In the genomic region with DNA sequence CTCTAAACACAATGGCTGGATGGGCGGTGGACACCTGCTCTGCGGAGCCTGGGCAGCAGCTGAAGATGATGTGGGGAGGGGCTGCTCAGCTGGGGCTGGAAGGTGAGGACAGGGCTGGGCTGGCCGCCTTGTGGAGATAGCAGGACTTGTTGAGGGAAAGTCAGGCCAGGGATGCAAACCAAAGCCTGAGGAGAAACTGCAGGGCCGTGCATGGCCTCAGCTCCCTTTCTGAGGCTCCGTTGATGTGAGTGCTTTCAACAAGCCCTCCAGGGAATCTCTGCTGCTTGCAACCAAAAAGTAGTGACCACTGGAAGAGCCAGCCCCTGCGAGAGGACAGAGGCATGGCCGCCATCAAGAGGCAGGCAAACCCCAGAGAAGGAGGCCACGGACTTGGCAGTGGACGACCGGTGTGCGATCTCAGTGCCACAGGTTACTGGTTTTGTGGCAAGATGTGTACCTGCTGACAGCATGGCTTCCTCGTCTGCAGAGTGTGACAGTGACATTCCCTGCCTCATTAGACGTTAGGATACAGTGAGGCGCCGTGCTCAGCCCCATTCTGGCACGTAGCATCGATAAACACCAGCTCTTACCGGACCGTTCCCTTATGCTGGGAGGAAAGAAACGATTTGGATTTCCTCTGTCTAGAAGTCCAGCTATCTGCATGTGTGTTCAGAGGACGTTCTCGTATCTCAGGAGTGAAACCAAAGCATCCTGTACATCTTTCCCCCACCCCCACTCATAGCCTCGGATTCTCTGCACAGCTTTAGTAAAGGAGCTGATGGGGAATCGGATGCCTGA, we compare ENCODE assay signal across 1 cellular context.
TF ChIP-seq lines count a peak whose summit lies in the region.

No MANE protein-coding gene starts in this region.

TF ChIP-seq in HepG2, 621 proteins besides CTCF, POLR2A, EP300 and RAD21 (continued from another document and continues in another):
- TF ChIP-seq RNF219 (CRISPR knock-in tag; IDR thresholded peaks at IDR 0.05) = no peak
- TF ChIP-seq NFAT5 (CRISPR knock-in tag; IDR thresholded peaks at IDR 0.05) = peak; percentile 5; the same call in 1 of the 2 replicates
- no peak for TF ChIP-seq NONO (IDR thresholded peaks at IDR 0.05)
- TF ChIP-seq NONO (CRISPR knock-in tag; conservative IDR thresholded peaks at IDR 0.05) = 0 out of 2 replicates have a peak, but pooled peaks have one; percentile 48
- TF ChIP-seq PAXIP1 (CRISPR knock-in tag; conservative IDR thresholded peaks at IDR 0.05) = no peak
- 0 out of 2 replicates have a peak, but pooled peaks have one; percentile 26 for TF ChIP-seq ELF1 (CRISPR knock-in tag; IDR thresholded peaks at IDR 0.05)
- no peak for TF ChIP-seq NR2F2 (IDR thresholded peaks at IDR 0.05; ENCODE audit: borderline replicate concordance, low read depth)
- no peak for TF ChIP-seq MXD4 (CRISPR knock-in tag; IDR thresholded peaks at IDR 0.05)
- TF ChIP-seq SMAD9 (CRISPR knock-in tag; IDR thresholded peaks at IDR 0.05) = 0 out of 2 replicates have a peak, but pooled peaks have one; percentile 19
- peak; percentile 78; the same call in 1 of the 2 replicates for TF ChIP-seq TFAP4 (IDR thresholded peaks at IDR 0.05; ENCODE audit: borderline replicate concordance, low read depth)
- no peak for TF ChIP-seq XBP1 (CRISPR knock-in tag; IDR thresholded peaks at IDR 0.05)
- no peak for TF ChIP-seq RBAK (CRISPR knock-in tag; IDR thresholded peaks at IDR 0.05)
- TF ChIP-seq, protein P1, sequence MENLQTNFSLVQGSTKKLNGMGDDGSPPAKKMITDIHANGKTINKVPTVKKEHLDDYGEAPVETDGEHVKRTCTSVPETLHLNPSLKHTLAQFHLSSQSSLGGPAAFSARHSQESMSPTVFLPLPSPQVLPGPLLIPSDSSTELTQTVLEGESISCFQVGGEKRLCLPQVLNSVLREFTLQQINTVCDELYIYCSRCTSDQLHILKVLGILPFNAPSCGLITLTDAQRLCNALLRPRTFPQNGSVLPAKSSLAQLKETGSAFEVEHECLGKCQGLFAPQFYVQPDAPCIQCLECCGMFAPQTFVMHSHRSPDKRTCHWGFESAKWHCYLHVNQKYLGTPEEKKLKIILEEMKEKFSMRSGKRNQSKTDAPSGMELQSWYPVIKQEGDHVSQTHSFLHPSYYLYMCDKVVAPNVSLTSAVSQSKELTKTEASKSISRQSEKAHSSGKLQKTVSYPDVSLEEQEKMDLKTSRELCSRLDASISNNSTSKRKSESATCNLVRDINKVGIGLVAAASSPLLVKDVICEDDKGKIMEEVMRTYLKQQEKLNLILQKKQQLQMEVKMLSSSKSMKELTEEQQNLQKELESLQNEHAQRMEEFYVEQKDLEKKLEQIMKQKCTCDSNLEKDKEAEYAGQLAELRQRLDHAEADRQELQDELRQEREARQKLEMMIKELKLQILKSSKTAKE (CRISPR knock-in tag; IDR thresholded peaks at IDR 0.05; ENCODE audit: borderline replicate concordance) = peak; percentile 53; the same call in 1 of the 2 replicates
- TF ChIP-seq MED1 (CRISPR knock-in tag; IDR thresholded peaks at IDR 0.05) = no peak; the same call in 1 of the 2 replicates
- TF ChIP-seq SP2 (CRISPR knock-in tag; IDR thresholded peaks at IDR 0.05) = no peak
- no peak; the same call in 1 of the 2 replicates for TF ChIP-seq ZNF777 (CRISPR knock-in tag; IDR thresholded peaks at IDR 0.05)
- TF ChIP-seq RBFOX2 (IDR thresholded peaks at IDR 0.05; ENCODE audit: low read depth, low read length) = no peak
- TF ChIP-seq, protein P2, sequence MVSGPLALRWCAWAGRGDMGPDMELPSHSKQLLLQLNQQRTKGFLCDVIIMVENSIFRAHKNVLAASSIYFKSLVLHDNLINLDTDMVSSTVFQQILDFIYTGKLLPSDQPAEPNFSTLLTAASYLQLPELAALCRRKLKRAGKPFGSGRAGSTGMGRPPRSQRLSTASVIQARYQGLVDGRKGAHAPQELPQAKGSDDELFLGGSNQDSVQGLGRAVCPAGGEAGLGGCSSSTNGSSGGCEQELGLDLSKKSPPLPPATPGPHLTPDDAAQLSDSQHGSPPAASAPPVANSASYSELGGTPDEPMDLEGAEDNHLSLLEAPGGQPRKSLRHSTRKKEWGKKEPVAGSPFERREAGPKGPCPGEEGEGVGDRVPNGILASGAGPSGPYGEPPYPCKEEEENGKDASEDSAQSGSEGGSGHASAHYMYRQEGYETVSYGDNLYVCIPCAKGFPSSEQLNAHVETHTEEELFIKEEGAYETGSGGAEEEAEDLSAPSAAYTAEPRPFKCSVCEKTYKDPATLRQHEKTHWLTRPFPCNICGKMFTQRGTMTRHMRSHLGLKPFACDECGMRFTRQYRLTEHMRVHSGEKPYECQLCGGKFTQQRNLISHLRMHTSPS (CRISPR knock-in tag; IDR thresholded peaks at IDR 0.05; ENCODE audit: low read depth) = no peak
- no peak for TF ChIP-seq THAP11 (CRISPR knock-in tag; IDR thresholded peaks at IDR 0.05)
- 0 out of 2 replicates have a peak, but pooled peaks have one; percentile 26 for TF ChIP-seq ZNF570 (CRISPR knock-in tag; IDR thresholded peaks at IDR 0.05; ENCODE audit: borderline replicate concordance)
- TF ChIP-seq NKX3-1 (CRISPR knock-in tag; IDR thresholded peaks at IDR 0.05) = no peak; the same call in 1 of the 2 replicates
- TF ChIP-seq MIER2 (CRISPR knock-in tag; IDR thresholded peaks at IDR 0.05) = no peak
- no peak for TF ChIP-seq HOXA5 (CRISPR knock-in tag; IDR thresholded peaks at IDR 0.05)
- peak; percentile 40; the same call in 1 of the 2 replicates for TF ChIP-seq ZMYM3 (CRISPR knock-in tag; IDR thresholded peaks at IDR 0.05)
- no peak for TF ChIP-seq BATF2 (CRISPR knock-in tag; IDR thresholded peaks at IDR 0.05)
- peak; percentile 71 for TF ChIP-seq AGO1 (IDR thresholded peaks at IDR 0.05; ENCODE audit: low read depth, low read length, poor library complexity, severe bottlenecking)
- no peak for TF ChIP-seq TCF7 (IDR thresholded peaks at IDR 0.05; ENCODE audit: low read depth)
- TF ChIP-seq GATA4 (IDR thresholded peaks at IDR 0.05; ENCODE audit: borderline replicate concordance, low read depth) = no peak
- TF ChIP-seq KDM5A (IDR thresholded peaks at IDR 0.05; ENCODE audit: borderline replicate concordance, low read length) = no peak
- peak; percentile 86; the same call in 1 of the 2 replicates for TF ChIP-seq EEA1 (CRISPR knock-in tag; IDR thresholded peaks at IDR 0.05; ENCODE audit: borderline replicate concordance)
